In the genomic region with DNA sequence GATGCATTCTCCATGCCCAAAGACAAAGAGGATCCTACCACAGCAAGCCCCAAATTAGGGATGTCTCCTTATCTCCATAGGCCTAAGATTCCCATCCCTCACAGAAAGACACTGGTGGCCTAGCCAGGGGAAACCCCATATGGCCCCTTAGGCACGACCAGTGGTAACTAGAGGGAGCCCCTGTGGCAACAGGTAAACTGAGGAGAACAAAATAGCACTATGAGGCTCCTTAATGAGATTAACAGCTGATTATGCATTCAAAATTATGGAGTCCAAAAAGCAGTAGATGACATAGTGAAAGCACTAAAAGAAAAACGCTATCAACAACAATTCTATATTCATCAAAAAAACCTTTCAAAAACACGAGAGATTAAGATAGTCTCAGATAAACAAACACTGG, we compare ENCODE assay signal across 2 cellular contexts.
TF ChIP-seq lines count a peak whose summit lies in the region.

No MANE protein-coding gene starts in this region.

TF ChIP-seq in HEK293, 187 proteins besides CTCF, POLR2A, EP300 and RAD21:
- no peak for TF ChIP-seq MZF1 (tag by site-specific recombination; IDR thresholded peaks at IDR 0.05; ENCODE audit: borderline replicate concordance)
- no peak for TF ChIP-seq ZNF521 (tag by site-specific recombination; IDR thresholded peaks at IDR 0.05)
- TF ChIP-seq, protein P1, sequence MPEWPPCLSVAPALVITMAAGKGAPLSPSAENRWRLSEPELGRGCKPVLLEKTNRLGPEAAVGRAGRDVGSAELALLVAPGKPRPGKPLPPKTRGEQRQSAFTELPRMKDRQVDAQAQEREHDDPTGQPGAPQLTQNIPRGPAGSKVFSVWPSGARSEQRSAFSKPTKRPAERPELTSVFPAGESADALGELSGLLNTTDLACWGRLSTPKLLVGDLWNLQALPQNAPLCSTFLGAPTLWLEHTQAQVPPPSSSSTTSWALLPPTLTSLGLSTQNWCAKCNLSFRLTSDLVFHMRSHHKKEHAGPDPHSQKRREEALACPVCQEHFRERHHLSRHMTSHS (tag by site-specific recombination; IDR thresholded peaks at IDR 0.05): no peak
- TF ChIP-seq ZNF174 (tag by site-specific recombination; IDR thresholded peaks at IDR 0.05): no peak
- TF ChIP-seq, protein P2, sequence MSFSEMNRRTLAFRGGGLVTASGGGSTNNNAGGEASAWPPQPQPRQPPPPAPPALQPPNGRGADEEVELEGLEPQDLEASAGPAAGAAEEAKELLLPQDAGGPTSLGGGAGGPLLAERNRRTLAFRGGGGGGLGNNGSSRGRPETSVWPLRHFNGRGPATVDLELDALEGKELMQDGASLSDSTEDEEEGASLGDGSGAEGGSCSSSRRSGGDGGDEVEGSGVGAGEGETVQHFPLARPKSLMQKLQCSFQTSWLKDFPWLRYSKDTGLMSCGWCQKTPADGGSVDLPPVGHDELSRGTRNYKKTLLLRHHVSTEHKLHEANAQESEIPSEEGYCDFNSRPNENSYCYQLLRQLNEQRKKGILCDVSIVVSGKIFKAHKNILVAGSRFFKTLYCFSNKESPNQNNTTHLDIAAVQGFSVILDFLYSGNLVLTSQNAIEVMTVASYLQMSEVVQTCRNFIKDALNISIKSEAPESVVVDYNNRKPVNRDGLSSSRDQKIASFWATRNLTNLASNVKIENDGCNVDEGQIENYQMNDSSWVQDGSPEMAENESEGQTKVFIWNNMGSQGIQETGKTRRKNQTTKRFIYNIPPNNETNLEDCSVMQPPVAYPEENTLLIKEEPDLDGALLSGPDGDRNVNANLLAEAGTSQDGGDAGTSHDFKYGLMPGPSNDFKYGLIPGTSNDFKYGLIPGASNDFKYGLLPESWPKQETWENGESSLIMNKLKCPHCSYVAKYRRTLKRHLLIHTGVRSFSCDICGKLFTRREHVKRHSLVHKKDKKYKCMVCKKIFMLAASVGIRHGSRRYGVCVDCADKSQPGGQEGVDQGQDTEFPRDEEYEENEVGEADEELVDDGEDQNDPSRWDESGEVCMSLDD (tag by site-specific recombination; IDR thresholded peaks at IDR 0.05): no peak
- no peak for TF ChIP-seq ZNF266 (tag by site-specific recombination; IDR thresholded peaks at IDR 0.05; ENCODE audit: low read depth)
- TF ChIP-seq ZNF132 (tag by site-specific recombination; IDR thresholded peaks at IDR 0.05; ENCODE audit: borderline replicate concordance): no peak
- TF ChIP-seq ZNF394 (tag by site-specific recombination; IDR thresholded peaks at IDR 0.05; ENCODE audit: borderline replicate concordance): no peak
- TF ChIP-seq ZNF19 (tag by site-specific recombination; IDR thresholded peaks at IDR 0.05; ENCODE audit: low read depth): no peak
- TF ChIP-seq, protein P3, sequence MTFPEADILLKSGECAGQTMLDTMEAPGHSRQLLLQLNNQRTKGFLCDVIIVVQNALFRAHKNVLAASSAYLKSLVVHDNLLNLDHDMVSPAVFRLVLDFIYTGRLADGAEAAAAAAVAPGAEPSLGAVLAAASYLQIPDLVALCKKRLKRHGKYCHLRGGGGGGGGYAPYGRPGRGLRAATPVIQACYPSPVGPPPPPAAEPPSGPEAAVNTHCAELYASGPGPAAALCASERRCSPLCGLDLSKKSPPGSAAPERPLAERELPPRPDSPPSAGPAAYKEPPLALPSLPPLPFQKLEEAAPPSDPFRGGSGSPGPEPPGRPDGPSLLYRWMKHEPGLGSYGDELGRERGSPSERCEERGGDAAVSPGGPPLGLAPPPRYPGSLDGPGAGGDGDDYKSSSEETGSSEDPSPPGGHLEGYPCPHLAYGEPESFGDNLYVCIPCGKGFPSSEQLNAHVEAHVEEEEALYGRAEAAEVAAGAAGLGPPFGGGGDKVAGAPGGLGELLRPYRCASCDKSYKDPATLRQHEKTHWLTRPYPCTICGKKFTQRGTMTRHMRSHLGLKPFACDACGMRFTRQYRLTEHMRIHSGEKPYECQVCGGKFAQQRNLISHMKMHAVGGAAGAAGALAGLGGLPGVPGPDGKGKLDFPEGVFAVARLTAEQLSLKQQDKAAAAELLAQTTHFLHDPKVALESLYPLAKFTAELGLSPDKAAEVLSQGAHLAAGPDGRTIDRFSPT (tag by site-specific recombination; IDR thresholded peaks at IDR 0.05): no peak
- no peak for TF ChIP-seq ZFP41 (tag by site-specific recombination; IDR thresholded peaks at IDR 0.05; ENCODE audit: borderline replicate concordance)
- no peak for TF ChIP-seq ZNF624 (tag by site-specific recombination; IDR thresholded peaks at IDR 0.05)
- TF ChIP-seq ZNF155 (tag by site-specific recombination; IDR thresholded peaks at IDR 0.05): no peak
- no peak for TF ChIP-seq ZBTB17 (tag by site-specific recombination; IDR thresholded peaks at IDR 0.05)
- TF ChIP-seq SETDB1 (IDR thresholded peaks at IDR 0.05; ENCODE audit: insufficient read length, low read length): peak; percentile 55
- no peak for TF ChIP-seq ZNF843 (tag by site-specific recombination; IDR thresholded peaks at IDR 0.05)
- peak; percentile 48; the same call in 1 of the 2 replicates for TF ChIP-seq TRIM28 (IDR thresholded peaks at IDR 0.05; ENCODE audit: borderline replicate concordance, low read length)
TF ChIP-seq in HEK293: peak in this region for 2.

TF ChIP-seq in H1, 55 proteins besides CTCF, POLR2A, EP300 and RAD21:
- TF ChIP-seq SIRT6 (IDR thresholded peaks at IDR 0.05; ENCODE audit: low read length) (no peak), BRCA1 (IDR thresholded peaks at IDR 0.05; ENCODE audit: low read depth, low read length) (no peak), YY1 (IDR thresholded peaks at IDR 0.05; ENCODE audit: low read depth, low read length) (no peak), MAFK (IDR thresholded peaks at IDR 0.05; ENCODE audit: low read depth, low read length) (no peak), CBX5 (IDR thresholded peaks at IDR 0.05; ENCODE audit: low read depth, low read length) (no peak), ASH2L (IDR thresholded peaks at IDR 0.05; ENCODE audit: low read length) (no peak), SP2 (IDR thresholded peaks at IDR 0.05; ENCODE audit: low read length) (no peak), SIN3A (conservative IDR thresholded peaks at IDR 0.05 in 1 of 2, IDR thresholded peaks at IDR 0.05 in 1 of 2; ENCODE audit: low read depth in 1 of 2, low read length in 2 of 2) (no peak), POU5F1 (IDR thresholded peaks at IDR 0.05; ENCODE audit: low read depth, low read length) (no peak), TAF1 (IDR thresholded peaks at IDR 0.05; ENCODE audit: low read depth, low read length) (no peak), TAF7 (optimal IDR thresholded peaks at IDR 0.05; ENCODE audit: borderline replicate concordance, low read depth, low read length) (no peak), JUND (IDR thresholded peaks at IDR 0.05; ENCODE audit: low read length) (no peak), NANOG (IDR thresholded peaks at IDR 0.05; ENCODE audit: insufficient read depth, low read depth, low read length, poor library complexity, severe bottlenecking) (no peak), HDAC6 (IDR thresholded peaks at IDR 0.05; ENCODE audit: low read depth, low read length) (no peak), JUN (IDR thresholded peaks at IDR 0.05; ENCODE audit: low read depth, low read length) (no peak), RFX5 (IDR thresholded peaks at IDR 0.05; ENCODE audit: borderline replicate concordance, low read depth, low read length) (no peak)
- TF ChIP-seq, protein P4, sequence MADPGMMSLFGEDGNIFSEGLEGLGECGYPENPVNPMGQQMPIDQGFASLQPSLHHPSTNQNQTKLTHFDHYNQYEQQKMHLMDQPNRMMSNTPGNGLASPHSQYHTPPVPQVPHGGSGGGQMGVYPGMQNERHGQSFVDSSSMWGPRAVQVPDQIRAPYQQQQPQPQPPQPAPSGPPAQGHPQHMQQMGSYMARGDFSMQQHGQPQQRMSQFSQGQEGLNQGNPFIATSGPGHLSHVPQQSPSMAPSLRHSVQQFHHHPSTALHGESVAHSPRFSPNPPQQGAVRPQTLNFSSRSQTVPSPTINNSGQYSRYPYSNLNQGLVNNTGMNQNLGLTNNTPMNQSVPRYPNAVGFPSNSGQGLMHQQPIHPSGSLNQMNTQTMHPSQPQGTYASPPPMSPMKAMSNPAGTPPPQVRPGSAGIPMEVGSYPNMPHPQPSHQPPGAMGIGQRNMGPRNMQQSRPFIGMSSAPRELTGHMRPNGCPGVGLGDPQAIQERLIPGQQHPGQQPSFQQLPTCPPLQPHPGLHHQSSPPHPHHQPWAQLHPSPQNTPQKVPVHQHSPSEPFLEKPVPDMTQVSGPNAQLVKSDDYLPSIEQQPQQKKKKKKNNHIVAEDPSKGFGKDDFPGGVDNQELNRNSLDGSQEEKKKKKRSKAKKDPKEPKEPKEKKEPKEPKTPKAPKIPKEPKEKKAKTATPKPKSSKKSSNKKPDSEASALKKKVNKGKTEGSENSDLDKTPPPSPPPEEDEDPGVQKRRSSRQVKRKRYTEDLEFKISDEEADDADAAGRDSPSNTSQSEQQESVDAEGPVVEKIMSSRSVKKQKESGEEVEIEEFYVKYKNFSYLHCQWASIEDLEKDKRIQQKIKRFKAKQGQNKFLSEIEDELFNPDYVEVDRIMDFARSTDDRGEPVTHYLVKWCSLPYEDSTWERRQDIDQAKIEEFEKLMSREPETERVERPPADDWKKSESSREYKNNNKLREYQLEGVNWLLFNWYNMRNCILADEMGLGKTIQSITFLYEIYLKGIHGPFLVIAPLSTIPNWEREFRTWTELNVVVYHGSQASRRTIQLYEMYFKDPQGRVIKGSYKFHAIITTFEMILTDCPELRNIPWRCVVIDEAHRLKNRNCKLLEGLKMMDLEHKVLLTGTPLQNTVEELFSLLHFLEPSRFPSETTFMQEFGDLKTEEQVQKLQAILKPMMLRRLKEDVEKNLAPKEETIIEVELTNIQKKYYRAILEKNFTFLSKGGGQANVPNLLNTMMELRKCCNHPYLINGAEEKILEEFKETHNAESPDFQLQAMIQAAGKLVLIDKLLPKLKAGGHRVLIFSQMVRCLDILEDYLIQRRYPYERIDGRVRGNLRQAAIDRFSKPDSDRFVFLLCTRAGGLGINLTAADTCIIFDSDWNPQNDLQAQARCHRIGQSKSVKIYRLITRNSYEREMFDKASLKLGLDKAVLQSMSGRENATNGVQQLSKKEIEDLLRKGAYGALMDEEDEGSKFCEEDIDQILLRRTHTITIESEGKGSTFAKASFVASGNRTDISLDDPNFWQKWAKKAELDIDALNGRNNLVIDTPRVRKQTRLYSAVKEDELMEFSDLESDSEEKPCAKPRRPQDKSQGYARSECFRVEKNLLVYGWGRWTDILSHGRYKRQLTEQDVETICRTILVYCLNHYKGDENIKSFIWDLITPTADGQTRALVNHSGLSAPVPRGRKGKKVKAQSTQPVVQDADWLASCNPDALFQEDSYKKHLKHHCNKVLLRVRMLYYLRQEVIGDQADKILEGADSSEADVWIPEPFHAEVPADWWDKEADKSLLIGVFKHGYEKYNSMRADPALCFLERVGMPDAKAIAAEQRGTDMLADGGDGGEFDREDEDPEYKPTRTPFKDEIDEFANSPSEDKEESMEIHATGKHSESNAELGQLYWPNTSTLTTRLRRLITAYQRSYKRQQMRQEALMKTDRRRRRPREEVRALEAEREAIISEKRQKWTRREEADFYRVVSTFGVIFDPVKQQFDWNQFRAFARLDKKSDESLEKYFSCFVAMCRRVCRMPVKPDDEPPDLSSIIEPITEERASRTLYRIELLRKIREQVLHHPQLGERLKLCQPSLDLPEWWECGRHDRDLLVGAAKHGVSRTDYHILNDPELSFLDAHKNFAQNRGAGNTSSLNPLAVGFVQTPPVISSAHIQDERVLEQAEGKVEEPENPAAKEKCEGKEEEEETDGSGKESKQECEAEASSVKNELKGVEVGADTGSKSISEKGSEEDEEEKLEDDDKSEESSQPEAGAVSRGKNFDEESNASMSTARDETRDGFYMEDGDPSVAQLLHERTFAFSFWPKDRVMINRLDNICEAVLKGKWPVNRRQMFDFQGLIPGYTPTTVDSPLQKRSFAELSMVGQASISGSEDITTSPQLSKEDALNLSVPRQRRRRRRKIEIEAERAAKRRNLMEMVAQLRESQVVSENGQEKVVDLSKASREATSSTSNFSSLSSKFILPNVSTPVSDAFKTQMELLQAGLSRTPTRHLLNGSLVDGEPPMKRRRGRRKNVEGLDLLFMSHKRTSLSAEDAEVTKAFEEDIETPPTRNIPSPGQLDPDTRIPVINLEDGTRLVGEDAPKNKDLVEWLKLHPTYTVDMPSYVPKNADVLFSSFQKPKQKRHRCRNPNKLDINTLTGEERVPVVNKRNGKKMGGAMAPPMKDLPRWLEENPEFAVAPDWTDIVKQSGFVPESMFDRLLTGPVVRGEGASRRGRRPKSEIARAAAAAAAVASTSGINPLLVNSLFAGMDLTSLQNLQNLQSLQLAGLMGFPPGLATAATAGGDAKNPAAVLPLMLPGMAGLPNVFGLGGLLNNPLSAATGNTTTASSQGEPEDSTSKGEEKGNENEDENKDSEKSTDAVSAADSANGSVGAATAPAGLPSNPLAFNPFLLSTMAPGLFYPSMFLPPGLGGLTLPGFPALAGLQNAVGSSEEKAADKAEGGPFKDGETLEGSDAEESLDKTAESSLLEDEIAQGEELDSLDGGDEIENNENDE (IDR thresholded peaks at IDR 0.05; ENCODE audit: insufficient replicate concordance, low read length): no peak
- TF ChIP-seq, protein P5, sequence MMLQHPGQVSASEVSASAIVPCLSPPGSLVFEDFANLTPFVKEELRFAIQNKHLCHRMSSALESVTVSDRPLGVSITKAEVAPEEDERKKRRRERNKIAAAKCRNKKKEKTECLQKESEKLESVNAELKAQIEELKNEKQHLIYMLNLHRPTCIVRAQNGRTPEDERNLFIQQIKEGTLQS (IDR thresholded peaks at IDR 0.05; ENCODE audit: insufficient read depth, low read depth, low read length): no peak
